Comparison of ENCODE assay signal across 8 cellular contexts in genomic region chr16:87487361-87487924, GRCh38. TPM values are rescaled to one million over a fixed set of nuclear protein-coding genes. Genes with fewer than 3 reads are reported as not detected.
DNase-seq lines count a peak whose midpoint lies in the region; ATAC-seq, FAIRE-seq and TF ChIP-seq lines count a peak whose summit lies in the region.

No MANE protein-coding gene starts in this region.

- H3K79me2 ChIP-seq in astrocyte (ENCODE audit: insufficient read depth, low read length): peaks cover 91% of the 10 kb centered on the region

- no peak overlapping the region for H3K9ac ChIP-seq in astrocyte (ENCODE audit: low read length)

- H3K27ac ChIP-seq in astrocyte (ENCODE audit: low read depth, low read length) (no peak overlapping the region), aorta (ENCODE audit: low read depth in 1 of 2, low read length in 2 of 2) (no peak overlapping the region)

- ATAC-seq in aorta (ENCODE audit: low FRiP score) (no peak), GM19452 (IDR thresholded peaks at IDR 0.05; ENCODE audit: unreplicated experiment) (no peak), GM21619 (IDR thresholded peaks at IDR 0.05; ENCODE audit: unreplicated experiment) (no peak), HG02973 (IDR thresholded peaks at IDR 0.05; ENCODE audit: unreplicated experiment) (no peak)

- H3K36me3 ChIP-seq in astrocyte (ENCODE audit: insufficient read depth, low read length) (no peaks in the 10 kb centered on the region), aorta (ENCODE audit: control insufficient read depth in 1 of 2, insufficient read depth in 2 of 2, low read length in 1 of 2) (no peaks in the 10 kb centered on the region)

- H3K4me3 ChIP-seq in astrocyte (ENCODE audit: insufficient read depth, low read depth, low read length) (no peak overlapping the region), aorta (ENCODE audit: low read length in 2 of 2) (no peak overlapping the region)

- H3K4me1 Mint-ChIP-seq in astrocyte (ENCODE audit: low read depth, unreplicated experiment): peaks cover 50% of the 10 kb centered on the region

- intact Hi-C loops in aorta (cut with DNase I): no loop called here

- no peak overlapping the region for H2AFZ ChIP-seq in astrocyte (ENCODE audit: low read depth, low read length)

- TF ChIP-seq CTCF in astrocyte (IDR thresholded peaks at IDR 0.05; ENCODE audit: insufficient read depth, low read depth, low read length): no peak

- FAIRE-seq in astrocyte (lab: Jason Lieb, UNC): no peak

- H3K27me3 Mint-ChIP-seq in astrocyte (ENCODE audit: low read depth, unreplicated experiment): no peaks in the 10 kb centered on the region

- WGBS in aorta, 2 donors: 74 to 79% methylated on average over 24 of the region's 24 CpGs

- H3K4me1 ChIP-seq in astrocyte (ENCODE audit: insufficient read depth, low read length): peaks cover 37% of the 10 kb centered on the region
- H3K4me1 ChIP-seq in aorta (ENCODE audit: control insufficient read depth in 1 of 2, insufficient read depth in 2 of 2, low read length in 2 of 2): peaks cover 2 to 4% of the 10 kb centered on the region in 2 donors

- H3K4me2 ChIP-seq in astrocyte (ENCODE audit: low read length): peak overlapping the region; percentile 20

- H3K36me3 Mint-ChIP-seq in astrocyte (ENCODE audit: low read depth, unreplicated experiment): no peaks in the 10 kb centered on the region

- peak overlapping the region; percentile 66 for H3K4me3 Mint-ChIP-seq in astrocyte (ENCODE audit: unreplicated experiment)

- no peak overlapping the region for H3K27ac Mint-ChIP-seq in astrocyte (ENCODE audit: unreplicated experiment)

- H3K9me3 ChIP-seq in astrocyte (ENCODE audit: insufficient read depth, low read depth, low read length) (no peaks in the 10 kb centered on the region), aorta (ENCODE audit: control insufficient read depth, low read length) (no peaks in the 10 kb centered on the region)

- H3K27me3 ChIP-seq in astrocyte (ENCODE audit: insufficient read depth, low read length): no peaks in the 10 kb centered on the region
- no peaks in the 10 kb centered on the region for H3K27me3 ChIP-seq in aorta (ENCODE audit: control insufficient read depth in 1 of 2, insufficient read depth in 2 of 2, low read length in 1 of 2)

- DNase-seq in CD1c-positive myeloid dendritic cell (ENCODE audit: extremely low spot score) (peak; percentile 74), MV-4-11 (lab: John Stamatoyannopoulos, UW) (peak; percentile 69), astrocyte (ENCODE audit: low read depth) (no peak), kidney glomerular epithelial cell (lab: John Stamatoyannopoulos, UW) (peak; percentile 53), aorta (peak; percentile 71 to 78)

- H3K9me3 Mint-ChIP-seq in astrocyte (ENCODE audit: unreplicated experiment): no peaks in the 10 kb centered on the region

- H4K20me1 ChIP-seq in astrocyte (ENCODE audit: insufficient read depth, low read length): peaks cover 89% of the 10 kb centered on the region

RNA-seq across cellular contexts. Expression of gene ZCCHC14, which starts 5.4 kb away (rescaled TPM):
- 19.0 and 19.2 TPM in 2 replicates for total RNA-seq in astrocyte
- total RNA-seq in aorta: 10 to 100 TPM; 32.5 to 42.5 TPM
- 10 to 100 TPM in 1 of 2 donors, 1 to 10 TPM in 1; 6.6 to 23.1 TPM for polyA plus RNA-seq in aorta
